Comparison of ENCODE assay signal across 27 cellular contexts in the genomic region with DNA sequence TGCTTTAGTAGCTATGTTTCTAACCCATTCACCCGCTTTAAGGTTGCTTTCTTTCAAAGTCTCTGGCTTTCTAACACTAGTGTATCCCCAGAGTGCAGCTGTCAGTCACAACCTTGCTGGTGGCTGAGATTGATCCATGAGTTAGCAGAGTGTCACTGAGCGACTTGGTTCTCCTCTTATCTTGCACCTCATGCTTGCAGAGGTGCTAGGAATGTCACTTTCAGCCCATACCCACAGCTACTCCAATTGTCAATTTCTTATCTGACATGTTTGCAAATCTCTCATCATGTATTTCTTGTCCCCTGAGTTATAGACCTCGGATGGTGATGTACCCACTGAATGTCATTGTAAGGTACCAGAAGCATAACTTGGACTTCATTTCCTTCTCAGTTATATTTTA.
"Had no signal": no experiment of that assay in that cellular context is flagged by ENCODE, and none has a peak within 500 bp of the region (broad histone marks: within the 10 kb centered on the region; RNA-seq: fewer than 3 reads in every experiment).

No MANE protein-coding gene starts in this region.

- H3K27me3 Mint-ChIP-seq: naive thymus-derived CD4-positive, alpha-beta T cell; natural killer cell treated with Interleukin-12 subunit alpha and Interleukin-12 subunit beta and Interleukin-15 and Interleukin-18, amount 100 ng/mL, for 72 hours; stimulated activated naive B cell treated with anti-CD40 and anti-IgM and Interleukin-4, amounts not matched to agents 10 μg/mL and 1 μg/mL and 100 μg/mL, for 72 hours had no signal

- H3K27ac ChIP-seq: left ventricle myocardium inferior, neural progenitor cell, neutrophil, parathyroid adenoma, psoas muscle, right atrium auricular region, skin epidermis, stomach, testis, thyroid gland, transverse colon, upper lobe of left lung, vagina had no signal

- DNase-seq: hippocampal formation; islet precursor cell; left ventricle myocardium inferior; midbrain; mucosa of descending colon; naive thymus-derived CD4-positive, alpha-beta T cell; occipital lobe; psoas muscle; stimulated activated CD4-positive, alpha-beta T cell treated with anti-CD3 and anti-CD28 coated beads, Interleukin-12 subunit alpha, Interleukin-12 subunit beta, amount 100 ng/mL, for 4 hours; stimulated activated CD4-positive, alpha-beta T cell treated with anti-CD3 and anti-CD28 coated beads, Interleukin-15, amount 100 ng/mL, for 24 hours; stimulated activated CD4-positive, alpha-beta T cell treated with anti-CD3 and anti-CD28 coated beads, Interleukin-2, amount 100 ng/mL, for 24 hours; stimulated activated CD4-positive, alpha-beta T cell treated with anti-CD3 and anti-CD28 coated beads, Interleukin-4, amount 100 ng/mL, for 1 hour; stimulated activated naive B cell treated with anti-CD40 and anti-IgM and Interleukin-4, amounts not matched to agents 10 μg/mL and 1 μg/mL and 100 μg/mL, for 72 hours; stimulated activated naive CD8-positive, alpha-beta T cell treated with anti-CD3 and anti-CD28 coated beads, Interleukin-15, Interleukin-2, amounts not matched to agents 100 U/mL and 50 U/mL, for 24 hours; stomach; testis; thyroid gland; transverse colon; upper lobe of left lung had no signal

- H3K36me3 ChIP-seq: left ventricle myocardium inferior, neural progenitor cell, neutrophil, right atrium auricular region, stomach, thyroid gland, transverse colon, upper lobe of left lung, vagina had no signal

- H3K27ac Mint-ChIP-seq: naive thymus-derived CD4-positive, alpha-beta T cell; natural killer cell treated with Interleukin-12 subunit alpha and Interleukin-12 subunit beta and Interleukin-15 and Interleukin-18, amount 100 ng/mL, for 72 hours; neural progenitor cell; stimulated activated naive B cell treated with anti-CD40 and anti-IgM and Interleukin-4, amounts not matched to agents 10 μg/mL and 1 μg/mL and 100 μg/mL, for 72 hours had no signal

- H3K4me3 Mint-ChIP-seq: naive thymus-derived CD4-positive, alpha-beta T cell; natural killer cell treated with Interleukin-12 subunit alpha and Interleukin-12 subunit beta and Interleukin-15 and Interleukin-18, amount 100 ng/mL, for 72 hours; neural progenitor cell; stimulated activated naive B cell treated with anti-CD40 and anti-IgM and Interleukin-4, amounts not matched to agents 10 μg/mL and 1 μg/mL and 100 μg/mL, for 72 hours had no signal

- H2AFZ ChIP-seq: neural progenitor cell, parathyroid adenoma had no signal

- H3K4me2 ChIP-seq: neural progenitor cell had no signal

- H3K9me3 ChIP-seq: neutrophil, right atrium auricular region, testis, thyroid gland, upper lobe of left lung, vagina had no signal

- H3K9ac ChIP-seq: neural progenitor cell, parathyroid adenoma had no signal

- H3K79me2 ChIP-seq: parathyroid adenoma had no signal

- H3K4me1 Mint-ChIP-seq: naive thymus-derived CD4-positive, alpha-beta T cell; neural progenitor cell; stimulated activated naive B cell treated with anti-CD40 and anti-IgM and Interleukin-4, amounts not matched to agents 10 μg/mL and 1 μg/mL and 100 μg/mL, for 72 hours had no signal

- H3K9me3 Mint-ChIP-seq: neural progenitor cell had no signal

- H3K36me3 Mint-ChIP-seq: neural progenitor cell had no signal

- H3K4me1 ChIP-seq: left ventricle myocardium inferior, neural progenitor cell, parathyroid adenoma, psoas muscle, right atrium auricular region, stomach, testis, thyroid gland, transverse colon, upper lobe of left lung, vagina had no signal

- H3K4me3 ChIP-seq: left ventricle myocardium inferior, lung, mucosa of descending colon, neural progenitor cell, psoas muscle, right atrium auricular region, skin epidermis, stomach, testis, thyroid gland, transverse colon, upper lobe of left lung, vagina had no signal

- H3K27me3 ChIP-seq: neural progenitor cell, neutrophil, right atrium auricular region, stomach, testis, thyroid gland, transverse colon, upper lobe of left lung, vagina had no signal
